Comparison of ENCODE assay signal across 20 cellular contexts in genomic region chr1:58345215-58346075, GRCh38.
"Had no signal": no experiment of that assay in that cellular context is flagged by ENCODE, and none has a peak within 500 bp of the region (broad histone marks: within the 10 kb centered on the region; RNA-seq: fewer than 3 reads in every experiment).

No MANE protein-coding gene starts in this region.

- H3K9me3 Mint-ChIP-seq: activated naive CD4-positive, alpha-beta T cell treated with anti-CD3 and anti-CD28 coated beads, Interleukin-2, amount 50 U/mL, for 24 hours; stimulated activated effector memory CD8-positive, alpha-beta T cell treated with anti-CD3 and anti-CD28 coated beads, Interleukin-12 subunit alpha, Interleukin-12 subunit beta, amount 100 ng/mL, for 72 hours had no signal

- ATAC-seq: stimulated activated effector memory CD8-positive, alpha-beta T cell treated with anti-CD3 and anti-CD28 coated beads, Interleukin-12 subunit alpha, Interleukin-12 subunit beta, amount 100 ng/mL, for 72 hours had no signal

- H3K4me3 ChIP-seq: prostate gland, right atrium auricular region, uterus had no signal

- H3K36me3 ChIP-seq: prostate gland, right atrium auricular region, uterus, WERI-Rb-1 had no signal

- H3K9me3 ChIP-seq: prostate gland, right atrium auricular region, uterus had no signal

- H3K4me3 Mint-ChIP-seq: activated naive CD4-positive, alpha-beta T cell treated with anti-CD3 and anti-CD28 coated beads, Interleukin-2, amount 50 U/mL, for 24 hours; brain; memory B cell; nephron; stimulated activated effector memory CD8-positive, alpha-beta T cell treated with anti-CD3 and anti-CD28 coated beads, Interleukin-12 subunit alpha, Interleukin-12 subunit beta, amount 100 ng/mL, for 72 hours had no signal

- H3K4me1 ChIP-seq: prostate gland, right atrium auricular region, uterus had no signal

- FAIRE-seq: TTC549 had no signal

- H3K4me1 Mint-ChIP-seq: activated naive CD4-positive, alpha-beta T cell treated with anti-CD3 and anti-CD28 coated beads, Interleukin-2, amount 50 U/mL, for 24 hours; memory B cell; nephron; stimulated activated effector memory CD8-positive, alpha-beta T cell treated with anti-CD3 and anti-CD28 coated beads, Interleukin-12 subunit alpha, Interleukin-12 subunit beta, amount 100 ng/mL, for 72 hours had no signal

- H3K27me3 ChIP-seq: right atrium auricular region, uterus had no signal

- H3K27ac Mint-ChIP-seq: activated naive CD4-positive, alpha-beta T cell treated with anti-CD3 and anti-CD28 coated beads, Interleukin-2, amount 50 U/mL, for 24 hours; memory B cell; nephron; stimulated activated effector memory CD8-positive, alpha-beta T cell treated with anti-CD3 and anti-CD28 coated beads, Interleukin-12 subunit alpha, Interleukin-12 subunit beta, amount 100 ng/mL, for 72 hours had no signal

- H3K27me3 Mint-ChIP-seq: brain, memory B cell had no signal

- DNase-seq: activated CD4-positive, alpha-beta T cell treated with anti-CD3 and anti-CD28 coated beads for 1 hour; activated gamma-delta T cell treated with Interleukin-2 at 50 U/mL for 16 hours; activated T-cell treated with anti-CD3 and anti-CD28 coated beads, Interleukin-2, amount 50 U/mL, for 1 hour; anterior cingulate cortex; effector CD8-positive, alpha-beta T cell; erythroblast; foreskin fibroblast; stimulated activated CD4-positive, alpha-beta T cell treated with anti-CD3 and anti-CD28 coated beads, Interleukin-12 subunit alpha, Interleukin-12 subunit beta, amount 100 ng/mL, for 4 hours; T-helper 1 cell; trophoblast cell; uterus; WERI-Rb-1 had no signal

- H3K27ac ChIP-seq: prostate gland, right atrium auricular region, uterus, WERI-Rb-1 had no signal

- H3K36me3 Mint-ChIP-seq: brain; stimulated activated effector memory CD8-positive, alpha-beta T cell treated with anti-CD3 and anti-CD28 coated beads, Interleukin-12 subunit alpha, Interleukin-12 subunit beta, amount 100 ng/mL, for 72 hours had no signal
